In genomic region chrX:45009371-45010000, GRCh38 we compare ENCODE assay signal across 21 cellular contexts.
DNase-seq lines count a peak whose midpoint lies in the region; ATAC-seq, FAIRE-seq and TF ChIP-seq lines count a peak whose summit lies in the region.
"Had no signal": no experiment of that assay in that cellular context is flagged by ENCODE, and none has a peak within 500 bp of the region (broad histone marks: within the 10 kb centered on the region; RNA-seq: fewer than 3 reads in every experiment).

No MANE protein-coding gene starts in this region.

- CTCF ChIA-PET in PC-3 (lab: Charles Lee) (no interaction called here), K562 (lab: Yijun Ruan, JAX; ENCODE audit: low intra/inter-chr PET ratio) (no interaction called here)

- 48% methylated on average over 2 of the region's 3 CpGs for WGBS in K562 (ENCODE audit: insufficient coverage, low coverage, missing lambda C conversion rate)

- TF ChIP-seq RAD21 in K562 (CRISPR knock-in tag; conservative IDR thresholded peaks at IDR 0.05 in 1 of 2, IDR thresholded peaks at IDR 0.05 in 1 of 2), result no peak

- peak; percentile 56 for ATAC-seq in PC-3
- ATAC-seq in K562, result no peak
- ATAC-seq in sciatic nerve, result no peak
- ATAC-seq: esophagus mucosa; stimulated activated naive B cell treated with anti-CD40 and anti-IgM and Interleukin-4, amounts not matched to agents 10 μg/mL and 1 μg/mL and 100 μg/mL, for 72 hours had no signal

- H3F3A ChIP-seq in PC-3 (ENCODE audit: low read length, unreplicated experiment), result no peaks in the 10 kb centered on the region

- TF ChIP-seq EP300 in K562 (IDR thresholded peaks at IDR 0.05; ENCODE audit: low read length), result no peak

- H3K4me3 ChIP-seq in PC-3 (ENCODE audit: low read length) (peak overlapping the region; percentile 18; the same call in 1 of the 2 replicates), K562 (no peak overlapping the region), neutrophil (ENCODE audit: low read depth in 1 of 2, low read length in 1 of 2) (no peak overlapping the region)
- H3K4me3 ChIP-seq: BLaER1 treated with 17β-estradiol and CSF1 and Interleukin-3, amounts not matched to agents 10 nM and 100 nM; dorsolateral prefrontal cortex; tibial nerve had no signal

- no peaks in the 10 kb centered on the region for H3K9me1 ChIP-seq in K562 (ENCODE audit: control insufficient read depth, insufficient read depth, low read length)

- H3K27me3 ChIP-seq in PC-3 (ENCODE audit: low read length), result no peaks in the 10 kb centered on the region
- H3K27me3 ChIP-seq in K562 (ENCODE audit: control insufficient read depth in 2 of 2, insufficient read depth in 2 of 2, low read length in 2 of 2), result no peaks in the 10 kb centered on the region
- H3K27me3 ChIP-seq in neutrophil, result no peaks in the 10 kb centered on the region
- H3K27me3 ChIP-seq: BLaER1 treated with 17β-estradiol and CSF1 and Interleukin-3, amounts not matched to agents 10 nM and 100 nM; dorsolateral prefrontal cortex; tibial nerve had no signal

- H3K27ac ChIP-seq in PC-3 (ENCODE audit: low read length), result peak overlapping the region; percentile 78
- H3K27ac ChIP-seq in K562 (ENCODE audit: extremely low read depth, low read depth, low read length), result no peak overlapping the region
- peak overlapping the region; percentile 13 for H3K27ac ChIP-seq in neutrophil
- H3K27ac ChIP-seq: BLaER1 treated with 17β-estradiol and CSF1 and Interleukin-3, amounts not matched to agents 10 nM and 100 nM; dorsolateral prefrontal cortex; parathyroid adenoma; tibial nerve had no signal

- H3K4me2 ChIP-seq in PC-3 (ENCODE audit: low read length) (peak overlapping the region; percentile 63), K562 (ENCODE audit: insufficient read depth, low read length) (no peak overlapping the region)
- H3K4me2 ChIP-seq: BLaER1 treated with 17β-estradiol and CSF1 and Interleukin-3, amounts not matched to agents 10 nM and 100 nM had no signal

- 0 out of 2 replicates have a peak, but pooled peaks cover 3% of the 10 kb centered on the region for H4K20me1 ChIP-seq in PC-3 (ENCODE audit: low read length)
- no peaks in the 10 kb centered on the region; the same call in 1 of the 2 replicates for H4K20me1 ChIP-seq in K562 (replicated peaks; ENCODE audit: control insufficient read depth, insufficient read depth, low read length)

- DNase-seq in EH (ENCODE audit: low read depth) (peak; percentile 59), PC-3 (peak; percentile 78), K562 (ENCODE audit: extremely low read depth in 1 of 4, low spot score in 3 of 4) (no peak), NCI-H2171 treated with DMSO at 0.1 percent for 48 hours (lab: John Stamatoyannopoulos, UW) (no peak), SK-N-DZ (ENCODE audit: low spot score) (no peak), sciatic nerve (ENCODE audit: low spot score) (no peak)
- DNase-seq in stimulated activated CD4-positive, alpha-beta T cell treated with anti-CD3 and anti-CD28 coated beads, Interleukin-1b, Interleukin-23, amount 100 ng/mL, for 48 hours, result no peak
- DNase-seq: activated CD4-positive, alpha-beta T cell treated with anti-CD3 and anti-CD28 coated beads for 4 hours; activated CD8-positive, alpha-beta memory T cell treated with anti-CD3 and anti-CD28 coated beads, Interleukin-2, amount 50 U/mL, for 48 hours; activated naive CD4-positive, alpha-beta T cell; DMS153; dorsolateral prefrontal cortex; NCI-H1417 treated with DMSO at 0.1 percent for 48 hours; NCI-H2227 treated with DMSO at 0.1 percent for 48 hours; SIG-M5; stimulated activated naive B cell treated with anti-CD40 and anti-IgM and Interleukin-4, amounts not matched to agents 10 μg/mL and 1 μg/mL and 100 μg/mL, for 72 hours had no signal

- H3K4me1 ChIP-seq in PC-3 (ENCODE audit: insufficient read depth, low read length) (peaks cover 75% of the 10 kb centered on the region), K562 (replicated peaks in 1 of 2; ENCODE audit: control insufficient read depth in 2 of 2, insufficient read depth in 2 of 2, low read length in 2 of 2) (peaks cover 0 to 3% of the 10 kb centered on the region in 2 experiments; a peak in 4 of 5 replicates), neutrophil (ENCODE audit: control insufficient read depth in 1 of 2, insufficient read depth in 1 of 2, low read depth in 1 of 2, low read length in 1 of 2) (peaks cover 6 to 22% of the 10 kb centered on the region in 2 experiments)
- H3K4me1 ChIP-seq: parathyroid adenoma, tibial nerve had no signal

- intact Hi-C loops in PC-3 (cut with micrococcal nuclease) (no loop called here), K562 (cut with micrococcal nuclease) (no loop called here), sciatic nerve (cut with DNase I) (no loop called here)

- H3K79me2 ChIP-seq in PC-3 (ENCODE audit: low read length) (peaks cover 73% of the 10 kb centered on the region), K562 (ENCODE audit: control insufficient read depth, insufficient read depth, low read length) (peaks cover 58% of the 10 kb centered on the region)

- H3K36me3 ChIP-seq in PC-3 (ENCODE audit: low read depth, low read length) (0 out of 2 replicates have a peak, but pooled peaks cover 3% of the 10 kb centered on the region), K562 (ENCODE audit: control insufficient read depth, insufficient read depth, low read length) (0 out of 3 replicates have a peak, but pooled peaks cover 5% of the 10 kb centered on the region), neutrophil (no peaks in the 10 kb centered on the region)
- H3K36me3 ChIP-seq: tibial nerve had no signal

- H3K9ac ChIP-seq in PC-3 (ENCODE audit: low read length) (peak overlapping the region; percentile 23; the same call in 1 of the 2 replicates), K562 (ENCODE audit: insufficient read depth in 1 of 2, low read depth in 2 of 2, low read length in 2 of 2) (no peak overlapping the region)
- H3K9ac ChIP-seq: BLaER1 treated with 17β-estradiol and CSF1 and Interleukin-3, amounts not matched to agents 10 nM and 100 nM; parathyroid adenoma had no signal

- H3K9me3 ChIP-seq in PC-3 (ENCODE audit: low read length) (no peaks in the 10 kb centered on the region), K562 (replicated peaks; ENCODE audit: control insufficient read depth, insufficient read depth, low read depth, low read length) (no peaks in the 10 kb centered on the region), neutrophil (no peaks in the 10 kb centered on the region)

- POLR2A ChIA-PET in PC-3 (lab: Charles Lee; ENCODE audit: unreplicated experiment) (no interaction called here), K562 (lab: Yijun Ruan, JAX) (interaction anchor here (1.1 kb wide), 1 partner anchor 12 kb away, joined by 4 read pairs; no protein-coding TSS in a partner anchor)

- H3K9me2 ChIP-seq in PC-3 (replicated peaks; ENCODE audit: low read length), result no peaks in the 10 kb centered on the region

- FAIRE-seq in K562 (lab: Jason Lieb, UNC), result no peak

- BruUV-seq in PC-3 (replicated peaks; lab: Mats Ljungman, UMichigan) (no TSS peak), K562 (replicated peaks; lab: Mats Ljungman, UMichigan) (no TSS peak)

- H2AFZ ChIP-seq in PC-3 (ENCODE audit: low read length) (no peak overlapping the region), K562 (ENCODE audit: low read depth, low read length) (no peak overlapping the region)
- H2AFZ ChIP-seq: parathyroid adenoma had no signal

- no peak for TF ChIP-seq CTCF in PC-3 (conservative IDR thresholded peaks at IDR 0.05; ENCODE audit: low read depth, low read length)
- no peak for TF ChIP-seq CTCF in K562 (IDR thresholded peaks at IDR 0.05 in 2 of 3, conservative IDR thresholded peaks at IDR 0.05 in 1 of 3; ENCODE audit: insufficient read depth in 2 of 3, low read depth in 1 of 3, low read length in 3 of 3)
- TF ChIP-seq CTCF in neutrophil (IDR thresholded peaks at IDR 0.05), result no peak

- in situ Hi-C loops in K562 (cut with MboI), result no loop called here

- no peak for TF ChIP-seq POLR2A in K562 (conservative IDR thresholded peaks at IDR 0.05)

TF ChIP-seq in K562, 482 proteins besides CTCF, POLR2A, EP300 and RAD21:
- peak; percentile 47; the same call in 1 of the 2 replicates for TF ChIP-seq ZNF592 (IDR thresholded peaks at IDR 0.05)
- no peak for TF ChIP-seq OTX1 (CRISPR knock-in tag; IDR thresholded peaks at IDR 0.05)

Comparison
In these comparisons a context has a peak if more than half of its experiments do, and no peak if none do; other contexts are left out.
1. DNase-seq: peak in EH (single experiment) and PC-3 (single experiment); none in K562 (0 of 4), stimulated activated CD4-positive, alpha-beta T cell treated with anti-CD3 and anti-CD28 coated beads, Interleukin-1b, Interleukin-23, amount 100 ng/mL, for 48 hours (single experiment), NCI-H2171 treated with DMSO at 0.1 percent for 48 hours (single experiment), SK-N-DZ (single experiment) and sciatic nerve (single experiment).